ENCODE assay signal across 15 cellular contexts in the genomic region with DNA sequence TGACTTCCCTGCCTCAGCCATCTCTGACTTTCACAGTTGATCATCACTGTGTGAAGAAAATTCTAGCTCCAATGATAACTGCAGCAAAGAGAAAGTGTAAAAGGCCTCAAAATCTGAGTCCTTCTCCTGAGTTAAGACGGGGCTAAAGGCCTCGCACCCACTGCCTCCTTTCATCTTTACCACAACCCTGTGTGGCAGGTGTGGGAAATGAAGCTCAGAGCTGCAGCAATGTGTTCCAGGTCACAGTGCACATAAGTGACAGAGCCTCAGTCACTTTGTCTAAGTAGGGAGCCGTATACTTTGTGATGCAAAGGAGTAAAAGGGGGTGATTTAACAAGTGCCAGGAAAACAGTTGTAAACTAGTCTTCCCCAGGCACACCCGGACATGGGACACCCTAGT.
DNase-seq lines count a peak whose midpoint lies in the region; ATAC-seq, FAIRE-seq and TF ChIP-seq lines count a peak whose summit lies in the region.
"Had no signal": no experiment of that assay in that cellular context is flagged by ENCODE, and none has a peak within 500 bp of the region (broad histone marks: within the 10 kb centered on the region; RNA-seq: fewer than 3 reads in every experiment).

No MANE protein-coding gene starts in this region.

- H3K4me2 ChIP-seq in OCI-LY7 (ENCODE audit: low read length) (peak overlapping the region; percentile 39), GM12878 (ENCODE audit: control insufficient read depth, insufficient read depth) (no peak overlapping the region)

- TF ChIP-seq POLR2A in GM12878 (IDR thresholded peaks at IDR 0.05; ENCODE audit: low read depth, low read length): no peak

- H3K4me3 ChIP-seq in OCI-LY7 (ENCODE audit: low read depth, low read length, poor library complexity, severe bottlenecking): no peak overlapping the region
- H3K4me3 ChIP-seq in GM12878: no peak overlapping the region
- H3K4me3 ChIP-seq in psoas muscle: no peak overlapping the region
- H3K4me3 ChIP-seq: HAP-1 had no signal

- SMC1A ChIA-PET in GM12878 (lab: Charles Lee; ENCODE audit: uncharacterized antibody, unreplicated experiment): interaction anchor here (1.1 kb wide), 1 partner anchor 81 kb away, joined by 4 read pairs; no protein-coding TSS in a partner anchor

- no peaks in the 10 kb centered on the region for H3K27me3 ChIP-seq in GM12878 (replicated peaks in 1 of 2; ENCODE audit: control insufficient read depth in 2 of 2, insufficient read depth in 2 of 2, low read length in 1 of 2)
- H3K27me3 ChIP-seq in psoas muscle (ENCODE audit: insufficient read depth in 3 of 3, low read length in 2 of 3): no peaks in the 10 kb centered on the region

- H3K9me3 ChIP-seq in OCI-LY7 (ENCODE audit: low read length) (no peaks in the 10 kb centered on the region), GM12878 (replicated peaks; ENCODE audit: control insufficient read depth, insufficient read depth, low read length) (no peaks in the 10 kb centered on the region; the same call in 1 of the 3 replicates), psoas muscle (no peaks in the 10 kb centered on the region)
- H3K9me3 ChIP-seq: HAP-1 had no signal

- no peak for DNase-seq in activated naive CD8-positive, alpha-beta T cell treated with anti-CD3 and anti-CD28 coated beads, Interleukin-2, amount 10 ng/mL, durations not matched to agents 7 days and 5 days
- no peak for DNase-seq in activated naive CD8-positive, alpha-beta T cell treated with anti-CD3 and anti-CD28 coated beads for 36 hours
- DNase-seq in OCI-LY7 (ENCODE audit: low spot score) (peak; percentile 55), GM12878 (ENCODE audit: low read depth, low spot score) (no peak), psoas muscle (no peak)
- DNase-seq: AML-193, COR-L47, NCI-H1436, NCI-H524 treated with DMSO at 0.1 percent for 48 hours, SHP77 treated with DMSO at 0.1 percent for 48 hours had no signal

- H3K4me1 ChIP-seq in OCI-LY7 (ENCODE audit: insufficient read depth, low read length, poor library complexity, severe bottlenecking) (peaks cover 44% of the 10 kb centered on the region), GM12878 (ENCODE audit: control insufficient read depth, insufficient read depth, low read length) (peaks cover 11% of the 10 kb centered on the region), psoas muscle (no peaks in the 10 kb centered on the region)

- RAD21 ChIA-PET in GM12878 (lab: Charles Lee; ENCODE audit: unreplicated experiment): no interaction called here

- ATAC-seq in activated naive CD8-positive, alpha-beta T cell treated with anti-CD3 and anti-CD28 coated beads, Interleukin-2, amount 10 ng/mL, durations not matched to agents 7 days and 5 days (ENCODE audit: low read depth): peak; percentile 45
- ATAC-seq in GM12878 (no peak), psoas muscle (no peak), GM18858 (IDR thresholded peaks at IDR 0.05; ENCODE audit: unreplicated experiment) (no peak), GM18519 (IDR thresholded peaks at IDR 0.05; ENCODE audit: low FRiP score, unreplicated experiment) (no peak), GM19463 (IDR thresholded peaks at IDR 0.05; ENCODE audit: unreplicated experiment) (no peak)

- 59% methylated on average over 4 of the region's 4 CpGs for WGBS in GM12878 (ENCODE audit: insufficient coverage, insufficient replicate concordance, low lambda C conversion rate, missing lambda C conversion rate)
- 68 to 78% (median 74%) methylated on average over 4 of the region's 4 CpGs for WGBS in psoas muscle, 3 donors

- in situ Hi-C loops in GM12878 (cut with MboI): no loop called here

- POLR2A ChIA-PET in activated naive CD8-positive, alpha-beta T cell treated with anti-CD3 and anti-CD28 coated beads, Interleukin-2, amount 10 ng/mL, durations not matched to agents 7 days and 5 days (lab: Charles Lee): no interaction called here
- POLR2A ChIA-PET in OCI-LY7 (lab: Charles Lee): interaction anchor here (0.9 to 1.1 kb wide), 2 partner anchors 11 to 35 kb away, joined by 3 to 4 read pairs; no protein-coding TSS in a partner anchor
- POLR2A ChIA-PET in GM12878 (lab: Charles Lee): interaction anchor here (0.6 to 1.0 kb wide), 2 partner anchors 9 to 16 kb away, joined by 3 read pairs; no protein-coding TSS in a partner anchor

- no peaks in the 10 kb centered on the region for H3K36me3 Mint-ChIP-seq in activated naive CD8-positive, alpha-beta T cell treated with anti-CD3 and anti-CD28 coated beads, Interleukin-2, amount 10 ng/mL, durations not matched to agents 7 days and 5 days
- H3K36me3 Mint-ChIP-seq in activated naive CD8-positive, alpha-beta T cell treated with anti-CD3 and anti-CD28 coated beads for 36 hours: no peaks in the 10 kb centered on the region
- H3K36me3 Mint-ChIP-seq: CD14-positive monocyte had no signal

- no peaks in the 10 kb centered on the region for H3K9me3 Mint-ChIP-seq in activated naive CD8-positive, alpha-beta T cell treated with anti-CD3 and anti-CD28 coated beads, Interleukin-2, amount 10 ng/mL, durations not matched to agents 7 days and 5 days
- no peaks in the 10 kb centered on the region for H3K9me3 Mint-ChIP-seq in activated naive CD8-positive, alpha-beta T cell treated with anti-CD3 and anti-CD28 coated beads for 36 hours

- no TSS peak for BruUV-seq in OCI-LY7 (replicated peaks; lab: Mats Ljungman, UMichigan)
- BruUV-seq in GM12878 (replicated peaks; lab: Mats Ljungman, UMichigan): no TSS peak

- no peaks in the 10 kb centered on the region for H3K9me2 ChIP-seq in OCI-LY7 (ENCODE audit: insufficient read depth, low read length)

- TF ChIP-seq CTCF in OCI-LY7 (conservative IDR thresholded peaks at IDR 0.05; ENCODE audit: low read length) (no peak), GM12878 (IDR thresholded peaks at IDR 0.05 in 2 of 3, conservative IDR thresholded peaks at IDR 0.05 in 1 of 3; ENCODE audit: control insufficient read depth in 2 of 3, extremely low read depth in 1 of 3, insufficient read depth in 1 of 3, low read depth in 3 of 3, low read length in 3 of 3) (no peak), psoas muscle (IDR thresholded peaks at IDR 0.05) (no peak)

- no peak for FAIRE-seq in GM12878 (lab: Jason Lieb, UNC)

- intact Hi-C loops in OCI-LY7 (cut with micrococcal nuclease; ENCODE audit: unreplicated experiment): no loop called here
- intact Hi-C loops in GM12878 (cut with micrococcal nuclease; ENCODE audit: unreplicated experiment): no loop called here
- intact Hi-C loops in psoas muscle (cut with DNase I): loop anchor here in 1 of 2 donors (10.0 kb wide), 1 partner anchor 170 kb away; no protein-coding TSS in a partner anchor

- H3K4me3 Mint-ChIP-seq in activated naive CD8-positive, alpha-beta T cell treated with anti-CD3 and anti-CD28 coated beads, Interleukin-2, amount 10 ng/mL, durations not matched to agents 7 days and 5 days: no peak overlapping the region
- H3K4me3 Mint-ChIP-seq in activated naive CD8-positive, alpha-beta T cell treated with anti-CD3 and anti-CD28 coated beads for 36 hours: no peak overlapping the region
- H3K4me3 Mint-ChIP-seq: CD14-positive monocyte had no signal

- H3K79me2 ChIP-seq in OCI-LY7 (ENCODE audit: insufficient read depth, low read depth, low read length): no peaks in the 10 kb centered on the region
- H3K79me2 ChIP-seq in GM12878 (ENCODE audit: control insufficient read depth, insufficient read depth, low read length): peaks cover 76% of the 10 kb centered on the region

- CTCF ChIA-PET in OCI-LY7 (lab: Charles Lee; ENCODE audit: unreplicated experiment): no interaction called here
- CTCF ChIA-PET in GM12878 (lab: Yijun Ruan, JAX): no interaction called here

- TF ChIP-seq EP300 in GM12878 (IDR thresholded peaks at IDR 0.05; ENCODE audit: borderline replicate concordance in 1 of 2, control insufficient read depth in 1 of 2, low read depth in 2 of 2, low read length in 2 of 2): no peak

- H3K27ac Mint-ChIP-seq in activated naive CD8-positive, alpha-beta T cell treated with anti-CD3 and anti-CD28 coated beads, Interleukin-2, amount 10 ng/mL, durations not matched to agents 7 days and 5 days: no peak overlapping the region
- no peak overlapping the region for H3K27ac Mint-ChIP-seq in activated naive CD8-positive, alpha-beta T cell treated with anti-CD3 and anti-CD28 coated beads for 36 hours
- H3K27ac Mint-ChIP-seq: CD14-positive monocyte had no signal

- H3K36me3 ChIP-seq in OCI-LY7 (ENCODE audit: insufficient read depth, low read length) (no peaks in the 10 kb centered on the region), GM12878 (ENCODE audit: control insufficient read depth in 2 of 2, insufficient read depth in 2 of 2, low read length in 1 of 2) (peaks cover 10 to 27% of the 10 kb centered on the region in 2 experiments), psoas muscle (ENCODE audit: insufficient read depth in 1 of 2, low read depth in 1 of 2) (no peaks in the 10 kb centered on the region)
- H3K36me3 ChIP-seq: HAP-1 had no signal

- H3K27me3 Mint-ChIP-seq in activated naive CD8-positive, alpha-beta T cell treated with anti-CD3 and anti-CD28 coated beads, Interleukin-2, amount 10 ng/mL, durations not matched to agents 7 days and 5 days: peaks cover 9% of the 10 kb centered on the region
- no peaks in the 10 kb centered on the region for H3K27me3 Mint-ChIP-seq in activated naive CD8-positive, alpha-beta T cell treated with anti-CD3 and anti-CD28 coated beads for 36 hours

- no peak overlapping the region for H3K9ac ChIP-seq in GM12878 (ENCODE audit: control insufficient read depth, insufficient read depth, low read length)

- H4K20me1 ChIP-seq in OCI-LY7 (ENCODE audit: insufficient read depth, low read length): no peaks in the 10 kb centered on the region
- no peaks in the 10 kb centered on the region for H4K20me1 ChIP-seq in GM12878 (ENCODE audit: control insufficient read depth, insufficient read depth)

- peak overlapping the region; percentile 21 for H3K27ac ChIP-seq in OCI-LY7 (ENCODE audit: low read depth, low read length, poor library complexity, severe bottlenecking)
- 0 out of 2 replicates have a peak overlapping the region, but pooled peaks have one; percentile 16 for H3K27ac ChIP-seq in GM12878 (ENCODE audit: control insufficient read depth, insufficient read depth)
- H3K27ac ChIP-seq in psoas muscle: no peak overlapping the region

- H3K4me1 Mint-ChIP-seq in activated naive CD8-positive, alpha-beta T cell treated with anti-CD3 and anti-CD28 coated beads, Interleukin-2, amount 10 ng/mL, durations not matched to agents 7 days and 5 days: peaks cover 5% of the 10 kb centered on the region
- peaks cover 6% of the 10 kb centered on the region for H3K4me1 Mint-ChIP-seq in activated naive CD8-positive, alpha-beta T cell treated with anti-CD3 and anti-CD28 coated beads for 36 hours

- no peak for TF ChIP-seq RAD21 in GM12878 (IDR thresholded peaks at IDR 0.05; ENCODE audit: insufficient read depth, low read depth, low read length)

- H2AFZ ChIP-seq in OCI-LY7 (ENCODE audit: low read length) (peak overlapping the region; percentile 59), GM12878 (ENCODE audit: control insufficient read depth, low read depth, low read length) (no peak overlapping the region)

TF ChIP-seq in GM12878, 131 proteins besides CTCF, POLR2A, EP300 and RAD21 (continues in another document):
- TF ChIP-seq HDAC2 (IDR thresholded peaks at IDR 0.05): no peak
- TF ChIP-seq, protein P1, sequence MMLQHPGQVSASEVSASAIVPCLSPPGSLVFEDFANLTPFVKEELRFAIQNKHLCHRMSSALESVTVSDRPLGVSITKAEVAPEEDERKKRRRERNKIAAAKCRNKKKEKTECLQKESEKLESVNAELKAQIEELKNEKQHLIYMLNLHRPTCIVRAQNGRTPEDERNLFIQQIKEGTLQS (IDR thresholded peaks at IDR 0.05; ENCODE audit: borderline replicate concordance, extremely low read depth, low read depth, low read length): no peak
